In the genomic region with DNA sequence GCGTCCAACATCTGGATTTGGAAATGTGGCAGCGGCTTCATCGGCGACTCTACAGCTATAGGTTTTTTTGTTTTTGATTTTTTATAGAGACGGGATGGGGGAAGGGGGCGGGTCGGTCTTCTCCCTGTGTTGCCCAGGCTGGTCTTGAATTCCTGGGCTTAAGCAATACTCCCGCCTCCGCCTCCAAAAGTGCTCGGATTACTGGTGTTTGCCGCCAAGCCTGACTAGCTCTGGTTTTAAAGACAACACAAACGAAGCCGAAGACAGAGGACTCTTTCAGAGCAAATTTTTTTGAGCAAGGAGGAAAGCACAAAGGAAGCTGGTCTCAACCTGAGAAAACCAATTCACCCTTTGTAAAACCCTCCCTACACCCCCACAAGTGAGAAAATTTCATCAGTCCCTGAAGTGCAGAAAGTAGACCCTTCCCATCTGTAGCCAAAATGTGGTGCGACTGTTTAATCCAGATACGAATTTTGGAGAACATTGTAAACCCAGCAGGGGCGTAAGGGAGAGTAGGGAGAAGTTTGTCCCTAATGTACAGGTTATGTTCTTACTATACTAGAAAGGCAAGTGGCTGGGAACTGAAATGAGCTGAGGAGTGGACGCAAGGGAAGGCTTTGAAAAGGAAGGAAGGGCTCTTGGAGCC, we compare ENCODE assay signal across 18 cellular contexts.
DNase-seq lines count a peak whose midpoint lies in the region; ATAC-seq, FAIRE-seq and TF ChIP-seq lines count a peak whose summit lies in the region.
"Had no signal": no experiment of that assay in that cellular context is flagged by ENCODE, and none has a peak within 500 bp of the region (broad histone marks: within the 10 kb centered on the region; RNA-seq: fewer than 3 reads in every experiment).

No MANE protein-coding gene starts in this region.

- peak overlapping the region; percentile 86 for H2AFZ ChIP-seq in GM23338

- peak overlapping the region; percentile 13 for H3K4me3 ChIP-seq in BE2C (ENCODE audit: low read depth, low read length)
- H3K4me3 ChIP-seq in GM23338: peak overlapping the region; percentile 62
- H3K4me3 ChIP-seq in iPS-18a (ENCODE audit: low read length): peak overlapping the region; percentile 69
- H3K4me3 ChIP-seq: gastroesophageal sphincter, Peyer's patch had no signal

- peaks cover 11% of the 10 kb centered on the region; the same call in 1 of the 2 replicates for H3F3A ChIP-seq in GM23338 (replicated peaks; ENCODE audit: low read depth)

- no peak overlapping the region for H3K27ac Mint-ChIP-seq in GM23338
- H3K27ac Mint-ChIP-seq in WTC11: peak overlapping the region; percentile 6

- H3K27me3 Mint-ChIP-seq in GM23338 (ENCODE audit: insufficient read depth, low read depth, poor library complexity): peaks cover 75% of the 10 kb centered on the region
- H3K27me3 Mint-ChIP-seq in WTC11 (ENCODE audit: low read depth): peaks cover 67% of the 10 kb centered on the region

- H3K9me3 ChIP-seq in BE2C (no peaks in the 10 kb centered on the region), iPS-18a (ENCODE audit: control insufficient read depth, low read depth, low read length) (no peaks in the 10 kb centered on the region)
- H3K9me3 ChIP-seq: Peyer's patch had no signal

- DNase-seq in BE2C (no peak), GM23338 (ENCODE audit: low spot score) (peak; percentile 73), WTC11 (ENCODE audit: low spot score) (peak; percentile 46), GM19239 (ENCODE audit: insufficient read length, low spot score) (no peak), AG08396 (ENCODE audit: low spot score) (no peak), omental fat pad (ENCODE audit: low spot score) (no peak)
- DNase-seq: activated effector memory CD4-positive, alpha-beta T cell treated with Interleukin-2 at 50 U/mL for 16 hours; NCI-H1694 treated with DMSO at 0.1 percent for 48 hours; NCI-H510A; Peyer's patch; retina; stimulated activated CD4-positive, alpha-beta T cell treated with anti-CD3 and anti-CD28 coated beads, Interleukin-1b, Interleukin-23, amount 100 ng/mL, for 48 hours had no signal

- H4K20me1 ChIP-seq in GM23338 (replicated peaks; ENCODE audit: insufficient read depth): no peaks in the 10 kb centered on the region

- H3K36me3 Mint-ChIP-seq in GM23338 (ENCODE audit: low read depth): no peaks in the 10 kb centered on the region
- H3K36me3 Mint-ChIP-seq in WTC11: no peaks in the 10 kb centered on the region

- no peak for TF ChIP-seq CTCF in BE2C (IDR thresholded peaks at IDR 0.05; ENCODE audit: low read depth, low read length)
- TF ChIP-seq CTCF in GM23338 (conservative IDR thresholded peaks at IDR 0.05; ENCODE audit: low read depth in 2 of 2): no peak
- TF ChIP-seq CTCF in WTC11 (IDR thresholded peaks at IDR 0.05): no peak
- no peak for TF ChIP-seq CTCF in omental fat pad (IDR thresholded peaks at IDR 0.05)

- H3K36me3 ChIP-seq in BE2C: no peaks in the 10 kb centered on the region
- H3K36me3 ChIP-seq in GM23338 (ENCODE audit: insufficient read depth): no peaks in the 10 kb centered on the region
- H3K36me3 ChIP-seq in iPS-18a (ENCODE audit: control insufficient read depth, low read depth, low read length): no peaks in the 10 kb centered on the region
- H3K36me3 ChIP-seq: gastroesophageal sphincter, Peyer's patch had no signal

- peak; percentile 59 for ATAC-seq in GM23338
- ATAC-seq in WTC11: peak; percentile 65
- no peak for ATAC-seq in HG03095 (IDR thresholded peaks at IDR 0.05; ENCODE audit: unreplicated experiment)
- no peak for ATAC-seq in omental fat pad (ENCODE audit: low FRiP score)
- ATAC-seq: gastroesophageal sphincter had no signal

- H3K9ac ChIP-seq in iPS-18a (ENCODE audit: low read length): no peak overlapping the region

- POLR2A ChIA-PET in WTC11 (lab: Charles Lee): interaction anchor here (0.6 to 0.9 kb wide), 2 partner anchors 9 to 23 kb away, joined by 5 read pairs; no protein-coding TSS in a partner anchor

- H3K4me1 ChIP-seq in BE2C (no peaks in the 10 kb centered on the region), GM23338 (ENCODE audit: insufficient read depth) (peaks cover 27% of the 10 kb centered on the region), iPS-18a (ENCODE audit: control insufficient read depth, low read depth, low read length) (peaks cover 4% of the 10 kb centered on the region)
- H3K4me1 ChIP-seq: gastroesophageal sphincter, Peyer's patch had no signal

- H3K9me2 ChIP-seq in GM23338 (ENCODE audit: insufficient read depth): no peaks in the 10 kb centered on the region

- FAIRE-seq in GM19239 (lab: Jason Lieb, UNC): no peak
- FAIRE-seq: bronchial epithelial cell, G401.6 had no signal

- H3K4me2 ChIP-seq in GM23338: peak overlapping the region; percentile 84

- H3K9me3 Mint-ChIP-seq in GM23338 (peaks cover 7% of the 10 kb centered on the region; the same call in 2 of the 3 replicates), WTC11 (no peaks in the 10 kb centered on the region)

- H3K27ac ChIP-seq in GM23338 (ENCODE audit: low read depth) (no peak overlapping the region), iPS-18a (ENCODE audit: low read length) (no peak overlapping the region)
- H3K27ac ChIP-seq: gastroesophageal sphincter, Peyer's patch had no signal

- CTCF ChIA-PET in WTC11 (lab: Charles Lee): interaction anchor here (0.7 to 1.6 kb wide), 5 partner anchors 9 to 100 kb away, joined by 3 to 5 read pairs (median 3); no protein-coding TSS in a partner anchor

- H3K27me3 ChIP-seq in BE2C (peaks cover 54% of the 10 kb centered on the region), GM23338 (ENCODE audit: insufficient read depth) (peaks cover 91% of the 10 kb centered on the region), iPS-18a (ENCODE audit: control insufficient read depth, insufficient read depth, low read length) (peaks cover 63% of the 10 kb centered on the region)

- no peaks in the 10 kb centered on the region for H3K79me2 ChIP-seq in GM23338 (replicated peaks; ENCODE audit: insufficient read depth)

- H3K4me3 Mint-ChIP-seq in GM23338 (peak overlapping the region; percentile 79), WTC11 (peak overlapping the region; percentile 80)

- H3K4me1 Mint-ChIP-seq in GM23338 (peaks cover 25% of the 10 kb centered on the region; the same call in 2 of the 3 replicates), WTC11 (peaks cover 34% of the 10 kb centered on the region)
- H3K4me1 Mint-ChIP-seq: CD14-positive monocyte had no signal

TF ChIP-seq in GM23338, 12 proteins besides CTCF, POLR2A, EP300 and RAD21:
- no peak for TF ChIP-seq CREB1 (CRISPR knock-in tag; IDR thresholded peaks at IDR 0.05; ENCODE audit: low read depth)
- TF ChIP-seq, protein P1, sequence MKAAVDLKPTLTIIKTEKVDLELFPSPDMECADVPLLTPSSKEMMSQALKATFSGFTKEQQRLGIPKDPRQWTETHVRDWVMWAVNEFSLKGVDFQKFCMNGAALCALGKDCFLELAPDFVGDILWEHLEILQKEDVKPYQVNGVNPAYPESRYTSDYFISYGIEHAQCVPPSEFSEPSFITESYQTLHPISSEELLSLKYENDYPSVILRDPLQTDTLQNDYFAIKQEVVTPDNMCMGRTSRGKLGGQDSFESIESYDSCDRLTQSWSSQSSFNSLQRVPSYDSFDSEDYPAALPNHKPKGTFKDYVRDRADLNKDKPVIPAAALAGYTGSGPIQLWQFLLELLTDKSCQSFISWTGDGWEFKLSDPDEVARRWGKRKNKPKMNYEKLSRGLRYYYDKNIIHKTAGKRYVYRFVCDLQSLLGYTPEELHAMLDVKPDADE (IDR thresholded peaks at IDR 0.05): no peak
- TF ChIP-seq EZH2 (IDR thresholded peaks at IDR 0.05; ENCODE audit: low read depth, unreplicated experiment): peak; percentile 78
TF ChIP-seq in GM23338: peak in this region for 1.

TF ChIP-seq in WTC11, 78 proteins besides CTCF, POLR2A, EP300 and RAD21:
- no peak for TF ChIP-seq NFATC4 (CRISPR knock-in tag; IDR thresholded peaks at IDR 0.05)
- TF ChIP-seq SP1 (CRISPR knock-in tag; conservative IDR thresholded peaks at IDR 0.05): no peak
- TF ChIP-seq, protein P2, sequence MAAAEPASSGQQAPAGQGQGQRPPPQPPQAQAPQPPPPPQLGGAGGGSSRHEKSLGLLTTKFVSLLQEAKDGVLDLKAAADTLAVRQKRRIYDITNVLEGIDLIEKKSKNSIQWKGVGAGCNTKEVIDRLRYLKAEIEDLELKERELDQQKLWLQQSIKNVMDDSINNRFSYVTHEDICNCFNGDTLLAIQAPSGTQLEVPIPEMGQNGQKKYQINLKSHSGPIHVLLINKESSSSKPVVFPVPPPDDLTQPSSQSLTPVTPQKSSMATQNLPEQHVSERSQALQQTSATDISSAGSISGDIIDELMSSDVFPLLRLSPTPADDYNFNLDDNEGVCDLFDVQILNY (CRISPR knock-in tag; IDR thresholded peaks at IDR 0.05): peak; percentile 57; the same call in 1 of the 2 replicates
- TF ChIP-seq ZNF219 (CRISPR knock-in tag; IDR thresholded peaks at IDR 0.05; ENCODE audit: borderline replicate concordance): no peak
- no peak for TF ChIP-seq GABPB1 (CRISPR knock-in tag; IDR thresholded peaks at IDR 0.05)
- TF ChIP-seq, protein P3, sequence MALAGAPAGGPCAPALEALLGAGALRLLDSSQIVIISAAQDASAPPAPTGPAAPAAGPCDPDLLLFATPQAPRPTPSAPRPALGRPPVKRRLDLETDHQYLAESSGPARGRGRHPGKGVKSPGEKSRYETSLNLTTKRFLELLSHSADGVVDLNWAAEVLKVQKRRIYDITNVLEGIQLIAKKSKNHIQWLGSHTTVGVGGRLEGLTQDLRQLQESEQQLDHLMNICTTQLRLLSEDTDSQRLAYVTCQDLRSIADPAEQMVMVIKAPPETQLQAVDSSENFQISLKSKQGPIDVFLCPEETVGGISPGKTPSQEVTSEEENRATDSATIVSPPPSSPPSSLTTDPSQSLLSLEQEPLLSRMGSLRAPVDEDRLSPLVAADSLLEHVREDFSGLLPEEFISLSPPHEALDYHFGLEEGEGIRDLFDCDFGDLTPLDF (CRISPR knock-in tag; IDR thresholded peaks at IDR 0.05): no peak
- no peak for TF ChIP-seq SMAD4 (CRISPR knock-in tag; IDR thresholded peaks at IDR 0.05)

Comparison
In these comparisons a context has a peak if more than half of its experiments do, and no peak if none do; other contexts are left out.
1. DNase-seq: peak in GM23338 (single experiment) and WTC11 (single experiment); none in BE2C (single experiment), GM19239 (single experiment), AG08396 (single experiment) and omental fat pad (single experiment).
2. H3K4me3 ChIP-seq: peak in every context shown above with its lines; median percentile 69 in iPS-18a; 62 in GM23338; 13 in BE2C.
3. ATAC-seq: peak in GM23338 (single experiment) and WTC11 (single experiment); none in HG03095 (single experiment) and omental fat pad (single experiment).